Comparison of ENCODE assay signal across 10 cellular contexts in genomic region chr20:47607208-47607613, GRCh38.
A peak's percentile ranks its signal among the peaks of the same experiment; 100 is the strongest.
DNase-seq lines count a peak whose midpoint lies in the region; ATAC-seq and TF ChIP-seq lines count a peak whose summit lies in the region.
"Had no signal": no experiment of that assay in that cellular context is flagged by ENCODE, and none has a peak within 500 bp of the region (broad histone marks: within the 10 kb centered on the region; RNA-seq: fewer than 3 reads in every experiment).

No MANE protein-coding gene starts in this region.

- peak overlapping the region; percentile 12; the same call in 1 of the 2 replicates for H3K4me2 ChIP-seq in BLaER1

- H3K27me3 Mint-ChIP-seq in activated CD8-positive, alpha-beta T cell treated with anti-CD3 and anti-CD28 coated beads for 36 hours: no peaks in the 10 kb centered on the region

- H3K4me1 Mint-ChIP-seq in activated CD8-positive, alpha-beta T cell treated with anti-CD3 and anti-CD28 coated beads for 36 hours (ENCODE audit: low read depth): peaks cover 86% of the 10 kb centered on the region

- H3K4me1 ChIP-seq in BLaER1 (peaks cover 65% of the 10 kb centered on the region), foreskin keratinocyte (peaks cover 28% of the 10 kb centered on the region)

- TF ChIP-seq CTCF in activated CD8-positive, alpha-beta T cell treated with anti-CD3 and anti-CD28 coated beads for 36 hours (IDR thresholded peaks at IDR 0.05): no peak
- TF ChIP-seq CTCF in foreskin keratinocyte (conservative IDR thresholded peaks at IDR 0.05): no peak

- H3K36me3 ChIP-seq in BLaER1: peaks cover 15% of the 10 kb centered on the region
- H3K36me3 ChIP-seq: transverse colon had no signal

- no peak overlapping the region for H3K27ac ChIP-seq in BLaER1
- peak overlapping the region; percentile 23 for H3K27ac ChIP-seq in foreskin keratinocyte
- H3K27ac ChIP-seq: transverse colon had no signal

- H3K9ac ChIP-seq in BLaER1: no peak overlapping the region

- POLR2A ChIA-PET in activated CD8-positive, alpha-beta T cell treated with anti-CD3 and anti-CD28 coated beads for 36 hours (lab: Charles Lee): interaction anchor here (1.2 kb wide), 1 partner anchor 104 kb away, joined by 5 read pairs; no protein-coding TSS in a partner anchor
- POLR2A ChIA-PET in HEK293T (lab: Yijun Ruan, JAX): no interaction called here

- DNase-seq in HT-29 (ENCODE audit: low spot score): peak; percentile 38
- no peak for DNase-seq in activated CD8-positive, alpha-beta T cell treated with anti-CD3 and anti-CD28 coated beads for 36 hours
- peak in 1 of 2 donors; percentile 20 for DNase-seq in foreskin keratinocyte
- no peak for DNase-seq in HEK293T (ENCODE audit: extremely low spot score)
- DNase-seq in NCI-H524 (lab: John Stamatoyannopoulos, UW): no peak
- DNase-seq: stimulated activated CD4-positive, alpha-beta T cell treated with anti-CD3 and anti-CD28 coated beads, Interleukin-15, amount 100 ng/mL, for 24 hours; transverse colon had no signal

- H3K4me3 Mint-ChIP-seq in activated CD8-positive, alpha-beta T cell treated with anti-CD3 and anti-CD28 coated beads for 36 hours: peak overlapping the region; percentile 35

- H3K36me3 Mint-ChIP-seq in activated CD8-positive, alpha-beta T cell treated with anti-CD3 and anti-CD28 coated beads for 36 hours (ENCODE audit: low read depth): peaks cover 65% of the 10 kb centered on the region

- H4K20me1 ChIP-seq in BLaER1: no peaks in the 10 kb centered on the region

- peak overlapping the region; percentile 97 for H3K27ac Mint-ChIP-seq in activated CD8-positive, alpha-beta T cell treated with anti-CD3 and anti-CD28 coated beads for 36 hours

- H3K27me3 ChIP-seq in BLaER1: no peaks in the 10 kb centered on the region
- H3K27me3 ChIP-seq in foreskin keratinocyte: no peaks in the 10 kb centered on the region
- H3K27me3 ChIP-seq: transverse colon had no signal

- CTCF ChIA-PET in activated CD8-positive, alpha-beta T cell treated with anti-CD3 and anti-CD28 coated beads for 36 hours (lab: Charles Lee): no interaction called here
- CTCF ChIA-PET in HEK293T (lab: Yijun Ruan, JAX): no interaction called here

- H3K4me3 ChIP-seq in BLaER1: no peak overlapping the region
- H3K4me3 ChIP-seq: transverse colon had no signal

- H3K9me3 ChIP-seq in BLaER1: 0 out of 2 replicates have a peak, but pooled peaks cover 10% of the 10 kb centered on the region
- H3K9me3 ChIP-seq: transverse colon had no signal

- intact Hi-C loops in activated CD8-positive, alpha-beta T cell treated with anti-CD3 and anti-CD28 coated beads for 36 hours (cut with micrococcal nuclease): no loop called here

- peak; percentile 46 for ATAC-seq in activated CD8-positive, alpha-beta T cell treated with anti-CD3 and anti-CD28 coated beads for 36 hours
- ATAC-seq in foreskin keratinocyte (no peak), GM21390 (IDR thresholded peaks at IDR 0.05; ENCODE audit: unreplicated experiment) (no peak), HG03175 (IDR thresholded peaks at IDR 0.05; ENCODE audit: unreplicated experiment) (no peak)

- peaks cover 5% of the 10 kb centered on the region for H3K9me3 Mint-ChIP-seq in activated CD8-positive, alpha-beta T cell treated with anti-CD3 and anti-CD28 coated beads for 36 hours

TF ChIP-seq in HEK293T, 16 proteins besides CTCF, POLR2A, EP300 and RAD21:
- TF ChIP-seq BHLHE40 (IDR thresholded peaks at IDR 0.05; ENCODE audit: borderline replicate concordance) (no peak), PKNOX1 (IDR thresholded peaks at IDR 0.05) (no peak), SUZ12 (IDR thresholded peaks at IDR 0.05) (no peak), SP1 (IDR thresholded peaks at IDR 0.05) (no peak), ELF4 (IDR thresholded peaks at IDR 0.05) (no peak), ZNF384 (IDR thresholded peaks at IDR 0.05) (no peak), LEF1 (IDR thresholded peaks at IDR 0.05; ENCODE audit: borderline replicate concordance) (no peak), FOXK2 (IDR thresholded peaks at IDR 0.05) (no peak), L3MBTL2 (conservative IDR thresholded peaks at IDR 0.05) (no peak), ARNT (IDR thresholded peaks at IDR 0.05) (no peak)
TF ChIP-seq in HEK293T: peak in this region for 0.
